9 cellular contexts compared by ENCODE assay signal in genomic region chr4:1194028-1194900, GRCh38. TPM values are rescaled to one million over a fixed set of nuclear protein-coding genes. Genes with fewer than 3 reads are reported as not detected.
DNase-seq lines count a peak whose midpoint lies in the region; ATAC-seq lines count a peak whose summit lies in the region.
"Had no signal": no experiment of that assay in that cellular context is flagged by ENCODE, and none has a peak within 500 bp of the region (broad histone marks: within the 10 kb centered on the region; RNA-seq: fewer than 3 reads in every experiment).

No MANE protein-coding gene starts in this region.

- ATAC-seq in HG02852 (IDR thresholded peaks at IDR 0.05; ENCODE audit: unreplicated experiment) (no peak), GM18517 (IDR thresholded peaks at IDR 0.05; ENCODE audit: unreplicated experiment) (no peak), HG03342 (IDR thresholded peaks at IDR 0.05; ENCODE audit: unreplicated experiment) (no peak)

- DNase-seq in D341Med (ENCODE audit: low spot score), result peak; percentile 35
- peak; percentile 29 for DNase-seq in SK-N-DZ (ENCODE audit: low spot score)
- peak in 40 of 42 donors; percentile 9 to 85 (median 60) for DNase-seq in head of caudate nucleus
- DNase-seq in putamen (ENCODE audit: low spot score), result peak; percentile 57
- no peak for DNase-seq in stimulated activated CD4-positive, alpha-beta T cell treated with anti-CD3 and anti-CD28 coated beads, Interleukin-4, amount 100 ng/mL, for 4 hours
- DNase-seq: stimulated activated naive CD4-positive, alpha-beta T cell treated with Interleukin-2 at 50 U/mL for 16 hours had no signal

- intact Hi-C loops in head of caudate nucleus (cut with DNase I), result no loop called here

RNA-seq across cellular contexts. Expression of gene SPON2, which starts 21.9 kb away (rescaled TPM):
- 0.14 TPM in 1 of 2 replicates, not detected in the other for polyA plus RNA-seq in SK-N-DZ (2014; cell fraction: cytosol; rRNA removed)
- polyA plus RNA-seq in SK-N-DZ (2014; cell fraction: nucleus; rRNA removed), result 0.19 and 1.2 TPM in 2 replicates

RNA-seq across cellular contexts. Expression of gene CTBP1, which starts 54.7 kb away (rescaled TPM):
- polyA plus RNA-seq in SK-N-DZ (2014; cell fraction: cytosol; rRNA removed), result 176 and 237 TPM in 2 replicates
- polyA plus RNA-seq in SK-N-DZ (2014; cell fraction: nucleus; rRNA removed), result 231 and 361 TPM in 2 replicates

Comparison
In these comparisons a context has a peak if more than half of its experiments do, and no peak if none do; other contexts are left out.
1. DNase-seq: peak in D341Med (single experiment), SK-N-DZ (single experiment), head of caudate nucleus (40 of 42) and putamen (single experiment); none in stimulated activated CD4-positive, alpha-beta T cell treated with anti-CD3 and anti-CD28 coated beads, Interleukin-4, amount 100 ng/mL, for 4 hours (0 of 2).